Comparison of ENCODE assay signal across 11 cellular contexts in genomic region chr9:120914410-120914809, GRCh38. TPM values are rescaled to one million over a fixed set of nuclear protein-coding genes. Genes with fewer than 3 reads are reported as not detected.
A peak's percentile ranks its signal among the peaks of the same experiment; 100 is the strongest.
DNase-seq lines count a peak whose midpoint lies in the region; ATAC-seq and TF ChIP-seq lines count a peak whose summit lies in the region.
"Had no signal": no experiment of that assay in that cellular context is flagged by ENCODE, and none has a peak within 500 bp of the region (broad histone marks: within the 10 kb centered on the region; RNA-seq: fewer than 3 reads in every experiment).

No MANE protein-coding gene starts in this region.

- H3K9me3 Mint-ChIP-seq in CD8-positive, alpha-beta memory T cell = no peaks in the 10 kb centered on the region
- H3K9me3 Mint-ChIP-seq in activated CD4-positive, alpha-beta memory T cell treated with anti-CD3 and anti-CD28 coated beads for 36 hours = no peaks in the 10 kb centered on the region
- H3K9me3 Mint-ChIP-seq in osteocyte (ENCODE audit: unreplicated experiment) = peaks cover 4% of the 10 kb centered on the region
- H3K9me3 Mint-ChIP-seq: naive B cell had no signal

- no peak for TF ChIP-seq CTCF in osteocyte (IDR thresholded peaks at IDR 0.05)

- POLR2A ChIA-PET in CD8-positive, alpha-beta memory T cell (lab: Charles Lee) = interaction anchor here (0.9 to 2.0 kb wide), 6 partner anchors 10 to 22 kb away, joined by 3 to 5 read pairs (median 3); no protein-coding TSS in a partner anchor
- POLR2A ChIA-PET in activated CD4-positive, alpha-beta memory T cell treated with anti-CD3 and anti-CD28 coated beads for 36 hours (lab: Charles Lee) = interaction anchor here (1.4 to 18.2 kb wide), 2 partner anchors 11 to 42 kb away, joined by 3 to 237 read pairs; partner anchors contain the start of gene TRAF1

- peaks cover 39 to 92% (median 41%) of the 10 kb centered on the region in 3 donors for H3K36me3 Mint-ChIP-seq in CD8-positive, alpha-beta memory T cell
- H3K36me3 Mint-ChIP-seq in activated CD4-positive, alpha-beta memory T cell treated with anti-CD3 and anti-CD28 coated beads for 36 hours = peaks cover 86% of the 10 kb centered on the region
- H3K36me3 Mint-ChIP-seq in osteocyte (ENCODE audit: unreplicated experiment) = peaks cover 15% of the 10 kb centered on the region

- intact Hi-C loops in activated CD4-positive, alpha-beta memory T cell treated with anti-CD3 and anti-CD28 coated beads for 36 hours (cut with micrococcal nuclease) = no loop called here

- peak overlapping the region in 7 of 8 donors; percentile 43 to 99 (median 63) for H3K27ac Mint-ChIP-seq in CD8-positive, alpha-beta memory T cell
- H3K27ac Mint-ChIP-seq in activated CD4-positive, alpha-beta memory T cell treated with anti-CD3 and anti-CD28 coated beads for 36 hours = peak overlapping the region; percentile 55
- H3K27ac Mint-ChIP-seq in osteocyte (ENCODE audit: unreplicated experiment) = peak overlapping the region; percentile 82

- peaks cover 69% of the 10 kb centered on the region for H3K36me3 ChIP-seq in CD8-positive, alpha-beta memory T cell (ENCODE audit: insufficient read depth, low read length)

- no peak for DNase-seq in CD8-positive, alpha-beta memory T cell
- DNase-seq in activated CD4-positive, alpha-beta memory T cell treated with anti-CD3 and anti-CD28 coated beads for 36 hours = no peak
- no peak for DNase-seq in epithelial cell of prostate (ENCODE audit: low read depth, low spot score)
- DNase-seq in osteocyte (ENCODE audit: extremely low spot score, unreplicated experiment) = no peak
- no peak for DNase-seq in NOMO-1 treated with dmso at 0.1 percent for 144 hours (lab: John Stamatoyannopoulos, UW; ENCODE audit: unreplicated experiment)
- no peak for DNase-seq in NCI-H748 (lab: John Stamatoyannopoulos, UW; ENCODE audit: unreplicated experiment)
- DNase-seq: activated CD4-positive, alpha-beta T cell treated with anti-CD3 and anti-CD28 coated beads, Interleukin-2, amount 10 ng/mL, durations not matched to agents 7 days and 5 days; naive B cell; NCI-H2171 had no signal

- no peaks in the 10 kb centered on the region for H3K27me3 Mint-ChIP-seq in CD8-positive, alpha-beta memory T cell
- no peaks in the 10 kb centered on the region for H3K27me3 Mint-ChIP-seq in activated CD4-positive, alpha-beta memory T cell treated with anti-CD3 and anti-CD28 coated beads for 36 hours
- no peaks in the 10 kb centered on the region for H3K27me3 Mint-ChIP-seq in osteocyte (ENCODE audit: unreplicated experiment)
- H3K27me3 Mint-ChIP-seq: activated CD4-positive, alpha-beta T cell treated with anti-CD3 and anti-CD28 coated beads, Interleukin-2, amount 10 ng/mL, durations not matched to agents 7 days and 5 days; naive B cell had no signal

- no peak overlapping the region for H3K27ac ChIP-seq in CD8-positive, alpha-beta memory T cell (ENCODE audit: low read depth, low read length)
- peak overlapping the region; percentile 49 for H3K27ac ChIP-seq in epithelial cell of prostate

- H3K4me3 ChIP-seq in CD8-positive, alpha-beta memory T cell (ENCODE audit: low read length) = no peak overlapping the region

- no peak for ATAC-seq in GM21526 (IDR thresholded peaks at IDR 0.05; ENCODE audit: low FRiP score, unreplicated experiment)
- ATAC-seq: HCT116 had no signal

- H3K4me1 Mint-ChIP-seq in CD8-positive, alpha-beta memory T cell = peaks cover 71 to 98% (median 85%) of the 10 kb centered on the region in 3 donors
- H3K4me1 Mint-ChIP-seq in activated CD4-positive, alpha-beta memory T cell treated with anti-CD3 and anti-CD28 coated beads for 36 hours (ENCODE audit: low read depth) = peaks cover 91% of the 10 kb centered on the region
- peaks cover 55% of the 10 kb centered on the region for H3K4me1 Mint-ChIP-seq in osteocyte (ENCODE audit: unreplicated experiment)

- no peaks in the 10 kb centered on the region for H3K27me3 ChIP-seq in CD8-positive, alpha-beta memory T cell (ENCODE audit: insufficient read depth, low read length, poor library complexity, severe bottlenecking)

- no peak overlapping the region for H3K4me3 Mint-ChIP-seq in CD8-positive, alpha-beta memory T cell
- H3K4me3 Mint-ChIP-seq in activated CD4-positive, alpha-beta memory T cell treated with anti-CD3 and anti-CD28 coated beads for 36 hours = no peak overlapping the region
- no peak overlapping the region for H3K4me3 Mint-ChIP-seq in osteocyte (ENCODE audit: unreplicated experiment)
- H3K4me3 Mint-ChIP-seq: activated CD4-positive, alpha-beta T cell treated with anti-CD3 and anti-CD28 coated beads, Interleukin-2, amount 10 ng/mL, durations not matched to agents 7 days and 5 days; naive B cell had no signal

- H3K4me1 ChIP-seq in CD8-positive, alpha-beta memory T cell (ENCODE audit: insufficient read depth, low read length) = peaks cover 82% of the 10 kb centered on the region

- H3K9me3 ChIP-seq in CD8-positive, alpha-beta memory T cell (ENCODE audit: low read length) = no peaks in the 10 kb centered on the region

- CTCF ChIA-PET in CD8-positive, alpha-beta memory T cell (lab: Charles Lee) = interaction anchor here (1.1 to 6.6 kb wide), 2 partner anchors 11 to 22 kb away, joined by 4 to 46 read pairs; partner anchors contain the start of gene TRAF1
- CTCF ChIA-PET in activated CD4-positive, alpha-beta memory T cell treated with anti-CD3 and anti-CD28 coated beads for 36 hours (lab: Charles Lee) = interaction anchor here (1.1 kb wide), 1 partner anchor 46 kb away, joined by 3 read pairs; no protein-coding TSS in a partner anchor

RNA-seq across cellular contexts. Expression of gene TRAF1, which starts 12.2 kb away (rescaled TPM):
- 100 to 1,000 TPM; 316 to 322 TPM for total RNA-seq in CD8-positive, alpha-beta memory T cell
- polyA plus RNA-seq in CD8-positive, alpha-beta memory T cell = 12.1 TPM
- 100 to 1,000 TPM; 124 TPM for total RNA-seq in activated CD4-positive, alpha-beta memory T cell treated with anti-CD3 and anti-CD28 coated beads for 36 hours
- total RNA-seq in osteocyte = 7.1 and 7.8 TPM in 2 replicates

RNA-seq across cellular contexts. Expression of gene PHF19, which starts 37.4 kb away (rescaled TPM):
- 100 to 1,000 TPM; 206 to 214 TPM for total RNA-seq in CD8-positive, alpha-beta memory T cell
- polyA plus RNA-seq in CD8-positive, alpha-beta memory T cell = 8.3 TPM
- total RNA-seq in activated CD4-positive, alpha-beta memory T cell treated with anti-CD3 and anti-CD28 coated beads for 36 hours = 100 to 1,000 TPM; 183 to 189 TPM
- total RNA-seq in osteocyte = 194 and 212 TPM in 2 replicates

Comparison
In these comparisons a context has a peak if more than half of its experiments do, and no peak if none do; other contexts are left out.
1. RNA of gene TRAF1, which starts 12.2 kb away (total RNA-seq): 316 to 322 TPM in CD8-positive, alpha-beta memory T cell and 124 TPM in activated CD4-positive, alpha-beta memory T cell treated with anti-CD3 and anti-CD28 coated beads for 36 hours; 7.1 to 7.8 TPM in osteocyte; every median in the first group is over 10 times any median in the second.
2. Peak in every context shown above with its lines, with median percentiles within 50 percentile points of each other: H3K27ac Mint-ChIP-seq.